Comparison of ENCODE assay signal across 8 cellular contexts in genomic region chr6:70667711-70668498, GRCh38. TPM values are rescaled to one million over a fixed set of nuclear protein-coding genes. Genes with fewer than 3 reads are reported as not detected.
DNase-seq lines count a peak whose midpoint lies in the region; ATAC-seq and TF ChIP-seq lines count a peak whose summit lies in the region.

SMAP1 (plus strand) TSS chr6:70667883; CDS start chr6:70668024, 141 bp downstream.

- 0% methylated on average over 89 of the region's 90 CpGs; no CpG with 5 or more reads in 1 of the 2 donors for WGBS in testis, 2 donors

- H3K4me3 ChIP-seq in NB4 (ENCODE audit: low read depth, low read length) (peak within 1 kb of the TSS; percentile 74), testis (peak within 1 kb of the TSS; percentile 86 to 98)

- no peak for TF ChIP-seq CTCF in GM10266 (IDR thresholded peaks at IDR 0.05; ENCODE audit: control insufficient read depth, insufficient read depth, low read depth, missing control alignments)
- no peak for TF ChIP-seq CTCF in NB4 (IDR thresholded peaks at IDR 0.05; ENCODE audit: low read depth, low read length)
- TF ChIP-seq CTCF in omental fat pad (IDR thresholded peaks at IDR 0.05) = no peak
- no peak for TF ChIP-seq CTCF in testis (IDR thresholded peaks at IDR 0.05)

- no peaks in the 10 kb centered on the region for H3K27me3 ChIP-seq in testis

- H3K27ac Mint-ChIP-seq in activated naive CD4-positive, alpha-beta T cell treated with anti-CD3 and anti-CD28 coated beads, Interleukin-2, amount 50 U/mL, for 72 hours = peak within 1 kb of the TSS; percentile 86 to 94

- H3K9me3 ChIP-seq in testis = no peaks in the 10 kb centered on the region

- peaks cover 0 to 11% of the 10 kb centered on the region in 2 donors for H3K36me3 Mint-ChIP-seq in activated naive CD4-positive, alpha-beta T cell treated with anti-CD3 and anti-CD28 coated beads, Interleukin-2, amount 50 U/mL, for 72 hours

- ATAC-seq in HG02571 (IDR thresholded peaks at IDR 0.05; ENCODE audit: unreplicated experiment) (peak; percentile 95), omental fat pad (ENCODE audit: low FRiP score) (peak; percentile 98)
- peak; percentile 94 to 95 for ATAC-seq in activated naive CD4-positive, alpha-beta T cell treated with anti-CD3 and anti-CD28 coated beads, Interleukin-2, amount 50 U/mL, for 72 hours

- intact Hi-C loops in testis (cut with DNase I; ENCODE audit: low total_unique reads) = no loop called here

- peaks cover 0 to 3% of the 10 kb centered on the region in 2 donors for H3K9me3 Mint-ChIP-seq in activated naive CD4-positive, alpha-beta T cell treated with anti-CD3 and anti-CD28 coated beads, Interleukin-2, amount 50 U/mL, for 72 hours

- peak within 1 kb of the TSS; percentile 92 to 94 for H3K27ac ChIP-seq in testis

- H3K4me1 ChIP-seq in testis = peaks cover 3% of the 10 kb centered on the region

- peak; percentile 95 for DNase-seq in GM10266 (ENCODE audit: extremely low spot score)
- peak; percentile 95 for DNase-seq in NB4 (ENCODE audit: low read depth)
- DNase-seq in SKM-1 (lab: John Stamatoyannopoulos, UW; ENCODE audit: unreplicated experiment) = peak; percentile 80
- DNase-seq in activated naive CD4-positive, alpha-beta T cell treated with anti-CD3 and anti-CD28 coated beads, Interleukin-2, amount 50 U/mL, for 72 hours (ENCODE audit: low spot score in 2 of 2) = peak; percentile 93 to 96
- no peak for DNase-seq in glomerular endothelial cell (ENCODE audit: extremely low read depth, low read depth, low spot score)
- peak; percentile 71 for DNase-seq in omental fat pad (ENCODE audit: low spot score)
- peak; percentile 92 for DNase-seq in testis

- TF ChIP-seq POLR2A in NB4 (IDR thresholded peaks at IDR 0.05; ENCODE audit: extremely low read depth, insufficient read length) = peak; percentile 41
- TF ChIP-seq POLR2A in testis (IDR thresholded peaks at IDR 0.05) = no peak

- no peaks in the 10 kb centered on the region for H3K36me3 ChIP-seq in testis (ENCODE audit: low read depth, missing control alignments)

RNA-seq across cellular contexts. Expression of gene SMAP1, which starts in this region (rescaled TPM):
- 10 to 100 TPM; 20.4 to 23.6 TPM for total RNA-seq in activated naive CD4-positive, alpha-beta T cell treated with anti-CD3 and anti-CD28 coated beads, Interleukin-2, amount 50 U/mL, for 72 hours
- total RNA-seq in glomerular endothelial cell (21.0 and 28.4 TPM in 2 replicates), omental fat pad (10 to 100 TPM; 16.6 to 29.4 (median 22.0) TPM), testis (10 to 100 TPM; 36.1 to 41.6 TPM)
- polyA plus RNA-seq in testis (ENCODE audit: insufficient read depth, low read depth, low replicate concordance) = 43.3 TPM
